ENCODE assay signal across 10 cellular contexts in genomic region chr3:105865867-105866350, GRCh38. TPM values are rescaled to one million over a fixed set of nuclear protein-coding genes. Genes with fewer than 3 reads are reported as not detected.
DNase-seq lines count a peak whose midpoint lies in the region; ATAC-seq and TF ChIP-seq lines count a peak whose summit lies in the region.
"Had no signal": no experiment of that assay in that cellular context is flagged by ENCODE, and none has a peak within 500 bp of the region (broad histone marks: within the 10 kb centered on the region; RNA-seq: fewer than 3 reads in every experiment).

No MANE protein-coding gene starts in this region.

- no peak overlapping the region for H4K5ac ChIP-seq in mesendoderm (ENCODE audit: low read length)

- no peak overlapping the region for H2BK15ac ChIP-seq in mesendoderm (replicated peaks; ENCODE audit: low read depth)

- H3K4me2 ChIP-seq in BLaER1, result peak overlapping the region; percentile 76
- peak overlapping the region; percentile 44; the same call in 1 of the 2 replicates for H3K4me2 ChIP-seq in MM.1S (ENCODE audit: low read depth, low read length)
- peak overlapping the region; percentile 75 for H3K4me2 ChIP-seq in neural progenitor cell
- no peak overlapping the region for H3K4me2 ChIP-seq in mesendoderm (ENCODE audit: low read length)

- H4K20me1 ChIP-seq in BLaER1 (peaks cover 18% of the 10 kb centered on the region; the same call in 1 of the 2 replicates), MM.1S (ENCODE audit: insufficient read depth, low read length) (0 out of 2 replicates have a peak, but pooled peaks cover 4% of the 10 kb centered on the region), neural progenitor cell (ENCODE audit: low read depth) (peaks cover 60% of the 10 kb centered on the region)

- H4K8ac ChIP-seq in mesendoderm (ENCODE audit: low read depth, low read length), result no peak overlapping the region

- ATAC-seq in HG03460 (IDR thresholded peaks at IDR 0.05; ENCODE audit: unreplicated experiment), result no peak

- H3K9me3 Mint-ChIP-seq in dendritic cell treated with granulocyte-macrophage colony-stimulating factor and Interleukin-4, amounts not matched to agents 40 ng/mL and 50 ng/mL, for 4 days, result no peaks in the 10 kb centered on the region
- no peaks in the 10 kb centered on the region for H3K9me3 Mint-ChIP-seq in neural progenitor cell

- no peak overlapping the region for H2AK5ac ChIP-seq in mesendoderm (ENCODE audit: low read length)

- no peak overlapping the region for H2AFZ ChIP-seq in MM.1S (ENCODE audit: low read length)
- no peak overlapping the region for H2AFZ ChIP-seq in neural progenitor cell (replicated peaks)

- DNase-seq in MM.1S (no peak), neural progenitor cell (ENCODE audit: low spot score) (no peak), UCSD-AML1 (lab: John Stamatoyannopoulos, UW; ENCODE audit: unreplicated experiment) (no peak), mesendoderm (no peak), ecto neural progenitor cell (ENCODE audit: low spot score) (no peak)
- DNase-seq: activated CD8-positive, alpha-beta memory T cell treated with anti-CD3 and anti-CD28 coated beads for 24 hours; NCI-H526 treated with DMSO at 0.1 percent for 48 hours had no signal

- H3K27me3 Mint-ChIP-seq in dendritic cell treated with granulocyte-macrophage colony-stimulating factor and Interleukin-4, amounts not matched to agents 40 ng/mL and 50 ng/mL, for 4 days, result no peaks in the 10 kb centered on the region
- peaks cover 4% of the 10 kb centered on the region for H3K27me3 Mint-ChIP-seq in neural progenitor cell (ENCODE audit: insufficient read depth, low read depth)

- TF ChIP-seq CTCF in MM.1S (IDR thresholded peaks at IDR 0.05; ENCODE audit: low read length) (no peak), neural progenitor cell (IDR thresholded peaks at IDR 0.05) (no peak)

- H3K9me2 ChIP-seq in MM.1S (replicated peaks; ENCODE audit: insufficient read depth, low read length), result no peaks in the 10 kb centered on the region

- H3K4ac ChIP-seq in mesendoderm (ENCODE audit: low read depth, low read length), result no peak overlapping the region

- H3K4me1 ChIP-seq in BLaER1, result peaks cover 64% of the 10 kb centered on the region
- peaks cover 24% of the 10 kb centered on the region for H3K4me1 ChIP-seq in MM.1S (ENCODE audit: low read length)
- peaks cover 43% of the 10 kb centered on the region for H3K4me1 ChIP-seq in neural progenitor cell
- no peaks in the 10 kb centered on the region for H3K4me1 ChIP-seq in mesendoderm (ENCODE audit: control insufficient read depth, low read depth, low read length)

- intact Hi-C loops in dendritic cell treated with granulocyte-macrophage colony-stimulating factor and Interleukin-4, amounts not matched to agents 40 ng/mL and 50 ng/mL, for 4 days (cut with micrococcal nuclease), result no loop called here

- H3K9ac ChIP-seq in BLaER1 (no peak overlapping the region), MM.1S (ENCODE audit: low read length) (no peak overlapping the region), neural progenitor cell (no peak overlapping the region), mesendoderm (ENCODE audit: low read length) (no peak overlapping the region)

- H3K79me2 ChIP-seq in MM.1S (ENCODE audit: low read length) (no peaks in the 10 kb centered on the region), neural progenitor cell (ENCODE audit: low read depth) (peaks cover 90% of the 10 kb centered on the region), mesendoderm (ENCODE audit: control insufficient read depth, insufficient read depth, low read length) (peaks cover 5% of the 10 kb centered on the region)

- H3K23ac ChIP-seq in mesendoderm (ENCODE audit: low read length), result no peak overlapping the region

- peaks cover 45% of the 10 kb centered on the region for H3K36me3 Mint-ChIP-seq in dendritic cell treated with granulocyte-macrophage colony-stimulating factor and Interleukin-4, amounts not matched to agents 40 ng/mL and 50 ng/mL, for 4 days (ENCODE audit: low read depth)
- peaks cover 16% of the 10 kb centered on the region for H3K36me3 Mint-ChIP-seq in neural progenitor cell

- H3K36me3 ChIP-seq in BLaER1, result peaks cover 11% of the 10 kb centered on the region
- H3K36me3 ChIP-seq in MM.1S (replicated peaks; ENCODE audit: insufficient read depth, low read length), result no peaks in the 10 kb centered on the region
- H3K36me3 ChIP-seq in neural progenitor cell, result peaks cover 15% of the 10 kb centered on the region
- no peaks in the 10 kb centered on the region for H3K36me3 ChIP-seq in mesendoderm (ENCODE audit: control insufficient read depth, insufficient read depth, low read length)

- peaks cover 28% of the 10 kb centered on the region for H3K4me1 Mint-ChIP-seq in dendritic cell treated with granulocyte-macrophage colony-stimulating factor and Interleukin-4, amounts not matched to agents 40 ng/mL and 50 ng/mL, for 4 days (ENCODE audit: low read depth)
- peaks cover 27% of the 10 kb centered on the region for H3K4me1 Mint-ChIP-seq in neural progenitor cell

- no peak overlapping the region for H2BK120ac ChIP-seq in mesendoderm (ENCODE audit: low read depth, low read length)

- WGBS in mesendoderm (ENCODE audit: extremely low coverage, insufficient coverage, low lambda C conversion rate), result no CpG with 5 or more reads among the region's 1 CpG

- H3K27me3 ChIP-seq in BLaER1 (no peaks in the 10 kb centered on the region), MM.1S (replicated peaks; ENCODE audit: insufficient read depth, low read length) (peaks cover 49% of the 10 kb centered on the region), neural progenitor cell (no peaks in the 10 kb centered on the region), mesendoderm (ENCODE audit: insufficient read depth, low read length, poor library complexity) (no peaks in the 10 kb centered on the region)

- H3K9me3 ChIP-seq in BLaER1 (no peaks in the 10 kb centered on the region), MM.1S (replicated peaks; ENCODE audit: insufficient read depth, low read length) (no peaks in the 10 kb centered on the region), neural progenitor cell (ENCODE audit: low read depth) (no peaks in the 10 kb centered on the region)

- H3K27ac Mint-ChIP-seq in dendritic cell treated with granulocyte-macrophage colony-stimulating factor and Interleukin-4, amounts not matched to agents 40 ng/mL and 50 ng/mL, for 4 days, result no peak overlapping the region
- no peak overlapping the region for H3K27ac Mint-ChIP-seq in neural progenitor cell

- H3F3A ChIP-seq in MM.1S (ENCODE audit: insufficient read depth, low read length), result peaks cover 14% of the 10 kb centered on the region
- H3F3A ChIP-seq in neural progenitor cell (ENCODE audit: low read depth), result peaks cover 15% of the 10 kb centered on the region

- peaks cover 4% of the 10 kb centered on the region for H3K79me1 ChIP-seq in mesendoderm (ENCODE audit: low read length)

- no peak overlapping the region for H3K27ac ChIP-seq in BLaER1
- H3K27ac ChIP-seq in MM.1S (ENCODE audit: low read length), result no peak overlapping the region
- no peak overlapping the region for H3K27ac ChIP-seq in neural progenitor cell
- no peak overlapping the region for H3K27ac ChIP-seq in mesendoderm (ENCODE audit: low read depth, low read length)

- H3K4me3 ChIP-seq in BLaER1, result peak overlapping the region; percentile 96; the same call in 1 of the 2 replicates
- no peak overlapping the region for H3K4me3 ChIP-seq in MM.1S (ENCODE audit: low read length)
- H3K4me3 ChIP-seq in neural progenitor cell, result peak overlapping the region; percentile 97
- no peak overlapping the region for H3K4me3 ChIP-seq in mesendoderm (ENCODE audit: low read length)

- H3K4me3 Mint-ChIP-seq in dendritic cell treated with granulocyte-macrophage colony-stimulating factor and Interleukin-4, amounts not matched to agents 40 ng/mL and 50 ng/mL, for 4 days, result peak overlapping the region; percentile 11
- H3K4me3 Mint-ChIP-seq in neural progenitor cell, result peak overlapping the region; percentile 99

- no peak overlapping the region for H2BK5ac ChIP-seq in mesendoderm (ENCODE audit: low read length)

- H3K18ac ChIP-seq in mesendoderm (ENCODE audit: low read length), result no peak overlapping the region

- no peak overlapping the region for H3K56ac ChIP-seq in mesendoderm (ENCODE audit: low read length)

RNA-seq across cellular contexts. Expression of gene CBLB, which starts 2.9 kb away (rescaled TPM):
- 61.2 and 105 TPM in 2 replicates for total RNA-seq in neural progenitor cell (ENCODE audit: low replicate concordance)
- 7.5 TPM for polyA plus RNA-seq in mesendoderm (2013, experiment 1 of 2)
- polyA plus RNA-seq in mesendoderm (2013, experiment 2 of 2), result 8.0 TPM

Comparison
In these comparisons a context has a peak if more than half of its experiments do, and no peak if none do; other contexts are left out.
1. H3K4me3 ChIP-seq: peak in BLaER1 (single experiment) and neural progenitor cell (single experiment); none in MM.1S (single experiment) and mesendoderm (single experiment).